20 cellular contexts compared by ENCODE assay signal in genomic region chr12:33759279-33759678, GRCh38.
DNase-seq lines count a peak whose midpoint lies in the region; ATAC-seq and TF ChIP-seq lines count a peak whose summit lies in the region.
"Had no signal": no experiment of that assay in that cellular context is flagged by ENCODE, and none has a peak within 500 bp of the region (broad histone marks: within the 10 kb centered on the region; RNA-seq: fewer than 3 reads in every experiment).

No MANE protein-coding gene starts in this region.

- no peaks in the 10 kb centered on the region for H3K27me3 Mint-ChIP-seq in mesothelial cell of epicardium (ENCODE audit: low read depth)
- H3K27me3 Mint-ChIP-seq in effector memory CD8-positive, alpha-beta T cell, result no peaks in the 10 kb centered on the region
- H3K27me3 Mint-ChIP-seq in activated CD4-positive, alpha-beta T cell treated with anti-CD3 and anti-CD28 coated beads, Interleukin-2, amount 10 ng/mL, durations not matched to agents 7 days and 5 days, result no peaks in the 10 kb centered on the region
- H3K27me3 Mint-ChIP-seq: B cell; CD4-positive, CD25-positive, alpha-beta regulatory T cell had no signal

- POLR2A ChIA-PET in activated CD4-positive, alpha-beta T cell treated with anti-CD3 and anti-CD28 coated beads, Interleukin-2, amount 10 ng/mL, durations not matched to agents 7 days and 5 days (lab: Charles Lee), result no interaction called here

- H3K4me3 ChIP-seq in cardiac muscle cell, result no peak overlapping the region
- no peak overlapping the region for H3K4me3 ChIP-seq in heart left ventricle
- H3K4me3 ChIP-seq: BLaER1, HAP-1 had no signal

- ATAC-seq in heart left ventricle, result no peak
- ATAC-seq in effector memory CD8-positive, alpha-beta T cell (replicated peaks), result no peak
- ATAC-seq: CD8-positive, alpha-beta T cell had no signal

- H3K27ac Mint-ChIP-seq in mesothelial cell of epicardium, result peak overlapping the region; percentile 26
- H3K27ac Mint-ChIP-seq in effector memory CD8-positive, alpha-beta T cell, result no peak overlapping the region
- H3K27ac Mint-ChIP-seq in activated CD4-positive, alpha-beta T cell treated with anti-CD3 and anti-CD28 coated beads, Interleukin-2, amount 10 ng/mL, durations not matched to agents 7 days and 5 days, result no peak overlapping the region
- H3K27ac Mint-ChIP-seq: B cell; CD4-positive, CD25-positive, alpha-beta regulatory T cell; CD8-positive, alpha-beta T cell; HFFc6 had no signal

- H3K9me3 ChIP-seq in cardiac muscle cell (ENCODE audit: low read depth) (no peaks in the 10 kb centered on the region), heart left ventricle (peaks cover 0 to 4% (median 0%) of the 10 kb centered on the region in 12 donors)
- H3K9me3 ChIP-seq: BLaER1, Caco-2, HAP-1 had no signal

- H3K9me3 Mint-ChIP-seq in mesothelial cell of epicardium, result peaks cover 10% of the 10 kb centered on the region
- H3K9me3 Mint-ChIP-seq in effector memory CD8-positive, alpha-beta T cell, result peaks cover 8 to 15% of the 10 kb centered on the region in 2 donors
- peaks cover 6% of the 10 kb centered on the region for H3K9me3 Mint-ChIP-seq in activated CD4-positive, alpha-beta T cell treated with anti-CD3 and anti-CD28 coated beads, Interleukin-2, amount 10 ng/mL, durations not matched to agents 7 days and 5 days

- H3K27ac ChIP-seq in cardiac muscle cell, result peak overlapping the region; percentile 70
- H3K27ac ChIP-seq in heart left ventricle, result no peak overlapping the region
- H3K27ac ChIP-seq: 22Rv1, BLaER1, C4-2B had no signal

- DNase-seq in NCI-H1105 treated with DMSO at 0.1 percent for 48 hours (lab: John Stamatoyannopoulos, UW), result peak; percentile 10
- DNase-seq in NCI-H1105 (lab: John Stamatoyannopoulos, UW), result no peak
- peak in 1 of 2 donors; percentile 72 for DNase-seq in cardiac muscle cell (ENCODE audit: low read depth in 1 of 2, low spot score in 1 of 2)
- no peak for DNase-seq in heart left ventricle
- no peak for DNase-seq in mesothelial cell of epicardium (ENCODE audit: low spot score in 2 of 2, unreplicated experiment in 2 of 2)
- DNase-seq in effector memory CD8-positive, alpha-beta T cell, result no peak
- DNase-seq in activated CD4-positive, alpha-beta T cell treated with anti-CD3 and anti-CD28 coated beads, Interleukin-2, amount 10 ng/mL, durations not matched to agents 7 days and 5 days, result no peak
- DNase-seq in epidermal melanocyte (ENCODE audit: insufficient read length, low spot score), result no peak
- DNase-seq: Caco-2; CD4-positive, CD25-positive, alpha-beta regulatory T cell; CD8-positive, alpha-beta T cell; DMS153; DND-41; GOT3; HFFc6 had no signal

- TF ChIP-seq CTCF in cardiac muscle cell (IDR thresholded peaks at IDR 0.05; ENCODE audit: low read depth, low read length) (no peak), heart left ventricle (IDR thresholded peaks at IDR 0.05) (no peak), mesothelial cell of epicardium (IDR thresholded peaks at IDR 0.05; ENCODE audit: unreplicated experiment) (no peak)

- 14 to 35% (median 30%) methylated on average over 2 of the region's 2 CpGs for WGBS in heart left ventricle, 4 donors

- no peaks in the 10 kb centered on the region for H3K36me3 ChIP-seq in cardiac muscle cell
- H3K36me3 ChIP-seq in heart left ventricle, result no peaks in the 10 kb centered on the region
- H3K36me3 ChIP-seq: BLaER1, HAP-1 had no signal

- peaks cover 16% of the 10 kb centered on the region for H3K4me1 Mint-ChIP-seq in mesothelial cell of epicardium
- H3K4me1 Mint-ChIP-seq in effector memory CD8-positive, alpha-beta T cell (ENCODE audit: low read depth in 2 of 2), result no peaks in the 10 kb centered on the region
- no peaks in the 10 kb centered on the region for H3K4me1 Mint-ChIP-seq in activated CD4-positive, alpha-beta T cell treated with anti-CD3 and anti-CD28 coated beads, Interleukin-2, amount 10 ng/mL, durations not matched to agents 7 days and 5 days
- H3K4me1 Mint-ChIP-seq: B cell; CD4-positive, CD25-positive, alpha-beta regulatory T cell had no signal

- CTCF ChIA-PET in activated CD4-positive, alpha-beta T cell treated with anti-CD3 and anti-CD28 coated beads, Interleukin-2, amount 10 ng/mL, durations not matched to agents 7 days and 5 days (lab: Charles Lee), result no interaction called here

- H3K27me3 ChIP-seq in cardiac muscle cell (no peaks in the 10 kb centered on the region), heart left ventricle (no peaks in the 10 kb centered on the region)
- H3K27me3 ChIP-seq: BLaER1 had no signal

- no peaks in the 10 kb centered on the region for H3K36me3 Mint-ChIP-seq in mesothelial cell of epicardium
- H3K36me3 Mint-ChIP-seq in effector memory CD8-positive, alpha-beta T cell (ENCODE audit: insufficient read depth), result no peaks in the 10 kb centered on the region
- H3K36me3 Mint-ChIP-seq in activated CD4-positive, alpha-beta T cell treated with anti-CD3 and anti-CD28 coated beads, Interleukin-2, amount 10 ng/mL, durations not matched to agents 7 days and 5 days (ENCODE audit: low read depth), result no peaks in the 10 kb centered on the region
- H3K36me3 Mint-ChIP-seq: CD4-positive, CD25-positive, alpha-beta regulatory T cell; CD8-positive, alpha-beta T cell had no signal

- H3K4me1 ChIP-seq in cardiac muscle cell (ENCODE audit: low read depth), result peaks cover 11% of the 10 kb centered on the region
- no peaks in the 10 kb centered on the region for H3K4me1 ChIP-seq in heart left ventricle
- H3K4me1 ChIP-seq: BLaER1, Caco-2, HAP-1 had no signal

- H3K4me3 Mint-ChIP-seq in mesothelial cell of epicardium, result no peak overlapping the region
- no peak overlapping the region for H3K4me3 Mint-ChIP-seq in effector memory CD8-positive, alpha-beta T cell
- H3K4me3 Mint-ChIP-seq in activated CD4-positive, alpha-beta T cell treated with anti-CD3 and anti-CD28 coated beads, Interleukin-2, amount 10 ng/mL, durations not matched to agents 7 days and 5 days, result no peak overlapping the region
- H3K4me3 Mint-ChIP-seq: B cell; CD4-positive, CD25-positive, alpha-beta regulatory T cell; CD8-positive, alpha-beta T cell; HFFc6 had no signal

- no peak for TF ChIP-seq POLR2A in heart left ventricle (IDR thresholded peaks at IDR 0.05)

- intact Hi-C loops in heart left ventricle (cut with DNase I), result no loop called here
